Comparison of ENCODE assay signal across 17 cellular contexts in the genomic region with DNA sequence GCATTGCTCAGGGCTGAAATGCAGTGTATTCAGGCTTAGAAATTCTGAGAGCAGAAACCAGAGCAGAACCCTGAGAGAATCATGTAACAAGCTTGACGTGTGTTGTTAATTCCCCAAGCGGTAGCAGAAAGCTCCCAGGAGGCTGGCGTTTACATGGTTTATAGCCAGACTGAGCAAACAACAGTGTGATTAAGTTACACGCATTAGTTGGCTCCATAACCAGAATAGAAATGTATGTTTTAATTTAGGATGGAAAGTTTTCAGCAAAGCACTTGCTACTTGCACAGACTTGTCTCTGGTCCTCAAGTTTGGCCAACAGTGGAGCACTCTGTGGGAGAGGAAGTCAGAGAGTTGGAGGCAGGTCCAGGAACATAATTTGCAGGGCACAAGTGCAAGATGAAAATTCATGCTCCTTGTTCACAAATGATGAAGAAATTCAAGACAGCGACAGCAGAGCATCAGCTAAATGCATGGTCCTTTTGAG.
A peak's percentile ranks its signal among the peaks of the same experiment; 100 is the strongest.
DNase-seq lines count a peak whose midpoint lies in the region; FAIRE-seq and TF ChIP-seq lines count a peak whose summit lies in the region.
"Had no signal": no experiment of that assay in that cellular context is flagged by ENCODE, and none has a peak within 500 bp of the region (broad histone marks: within the 10 kb centered on the region; RNA-seq: fewer than 3 reads in every experiment).

No MANE protein-coding gene starts in this region.

- H3K27me3 ChIP-seq in breast epithelium (no peaks in the 10 kb centered on the region), bronchial epithelial cell (ENCODE audit: control insufficient read depth, insufficient read depth, low read length) (no peaks in the 10 kb centered on the region), stomach smooth muscle (ENCODE audit: control insufficient read depth in 1 of 2, insufficient read depth in 2 of 2, low read length in 2 of 2) (no peaks in the 10 kb centered on the region), smooth muscle cell (ENCODE audit: low read depth) (no peaks in the 10 kb centered on the region)
- H3K27me3 ChIP-seq: SJCRH30, tibial nerve had no signal

- intact Hi-C loops in MCF 10A (cut with micrococcal nuclease) (no loop called here), breast epithelium (cut with DNase I; ENCODE audit: low total_unique reads) (no loop called here)

- no peaks in the 10 kb centered on the region for H3K79me2 ChIP-seq in smooth muscle cell (ENCODE audit: low read depth)

- no peak overlapping the region for H3K4me3 Mint-ChIP-seq in MCF 10A (ENCODE audit: unreplicated experiment)

- no peaks in the 10 kb centered on the region for H4K20me1 ChIP-seq in smooth muscle cell (ENCODE audit: low read depth)

- H3K4me1 ChIP-seq in breast epithelium (no peaks in the 10 kb centered on the region), stomach smooth muscle (ENCODE audit: control insufficient read depth, insufficient read depth, low read length) (peaks cover 70% of the 10 kb centered on the region), smooth muscle cell (ENCODE audit: low read depth) (no peaks in the 10 kb centered on the region)
- H3K4me1 ChIP-seq: SJCRH30, tibial nerve had no signal

- POLR2A ChIA-PET in MCF 10A (lab: Yijun Ruan, JAX): interaction anchor here (0.6 to 0.7 kb wide), 2 partner anchors 344 to 1142 kb away, joined by 3 read pairs; no protein-coding TSS in a partner anchor

- peak; percentile 62 for FAIRE-seq in bronchial epithelial cell (lab: Jason Lieb, UNC)
- no peak for FAIRE-seq in urothelium cell line (lab: Jason Lieb, UNC)
- FAIRE-seq: K562 had no signal

- H3K27ac Mint-ChIP-seq in MCF 10A (ENCODE audit: low read depth, unreplicated experiment): peak overlapping the region; percentile 51

- no peaks in the 10 kb centered on the region for H3K9me3 ChIP-seq in breast epithelium
- H3K9me3 ChIP-seq in stomach smooth muscle (ENCODE audit: control insufficient read depth in 2 of 2, low read length in 2 of 2): no peaks in the 10 kb centered on the region
- no peaks in the 10 kb centered on the region for H3K9me3 ChIP-seq in smooth muscle cell (replicated peaks; ENCODE audit: low read depth)
- H3K9me3 ChIP-seq: SJCRH30, tibial nerve had no signal

- H3K27ac ChIP-seq in breast epithelium (no peak overlapping the region), stomach smooth muscle (ENCODE audit: low read length) (peak overlapping the region; percentile 76), smooth muscle cell (ENCODE audit: low read depth) (no peak overlapping the region)
- H3K27ac ChIP-seq: SJCRH30 had no signal

- 46% methylated on average over 5 of the region's 5 CpGs for WGBS in smooth muscle cell (ENCODE audit: low lambda C conversion rate)

- TF ChIP-seq CTCF in MCF 10A (IDR thresholded peaks at IDR 0.05; ENCODE audit: unreplicated experiment): no peak
- TF ChIP-seq CTCF in breast epithelium (IDR thresholded peaks at IDR 0.05): no peak
- no peak for TF ChIP-seq CTCF in bronchial epithelial cell (IDR thresholded peaks at IDR 0.05; ENCODE audit: insufficient read depth, low read length, severe bottlenecking)
- no peak for TF ChIP-seq CTCF in smooth muscle cell (IDR thresholded peaks at IDR 0.05; ENCODE audit: borderline replicate concordance, insufficient read depth, poor library complexity, severe bottlenecking)

- peak; percentile 65 for DNase-seq in MCF 10A (ENCODE audit: unreplicated experiment)
- DNase-seq in breast epithelium (ENCODE audit: low spot score in 2 of 2): no peak
- peak; percentile 76 for DNase-seq in NCI-H2171 (lab: John Stamatoyannopoulos, UW)
- peak; percentile 90 for DNase-seq in bronchial epithelial cell (ENCODE audit: low read depth)
- DNase-seq in stimulated activated CD4-positive, alpha-beta T cell treated with anti-CD3 and anti-CD28 coated beads, Interleukin-1b, Interleukin-23, amount 100 ng/mL, for 48 hours: no peak
- DNase-seq in smooth muscle cell (lab: John Stamatoyannopoulos, UW; ENCODE audit: unreplicated experiment): no peak
- no peak for DNase-seq in urothelium cell line (ENCODE audit: low spot score)
- DNase-seq: activated CD8-positive, alpha-beta memory T cell treated with anti-CD3 and anti-CD28 coated beads for 24 hours; activated naive CD4-positive, alpha-beta T cell; central memory CD4-positive, alpha-beta T cell; hippocampal formation; NK-92 treated with Interleukin-12 subunit alpha and Interleukin-12 subunit beta, amount 100 ng/mL, for 24 hours; SJCRH30; stimulated activated CD4-positive, alpha-beta T cell treated with anti-CD3 and anti-CD28 coated beads, Interleukin-15, amount 100 ng/mL, for 24 hours had no signal

- H3K36me3 ChIP-seq in breast epithelium: no peaks in the 10 kb centered on the region
- no peaks in the 10 kb centered on the region for H3K36me3 ChIP-seq in bronchial epithelial cell (ENCODE audit: control insufficient read depth, insufficient read depth, low read length)
- no peaks in the 10 kb centered on the region for H3K36me3 ChIP-seq in stomach smooth muscle (ENCODE audit: control insufficient read depth in 2 of 2, insufficient read depth in 2 of 2, low read length in 2 of 2)
- H3K36me3 ChIP-seq in smooth muscle cell (ENCODE audit: low read depth): no peaks in the 10 kb centered on the region
- H3K36me3 ChIP-seq: SJCRH30, tibial nerve had no signal

- no peak overlapping the region for H3K4me2 ChIP-seq in smooth muscle cell

- CTCF ChIA-PET in MCF 10A (lab: Yijun Ruan, JAX): interaction anchor here (0.9 to 1.0 kb wide), 2 partner anchors 10 to 12 kb away, joined by 3 to 4 read pairs; no protein-coding TSS in a partner anchor

- TF ChIP-seq POLR2A in breast epithelium (IDR thresholded peaks at IDR 0.05): no peak

- H3K4me3 ChIP-seq in breast epithelium: no peak overlapping the region
- no peak overlapping the region for H3K4me3 ChIP-seq in bronchial epithelial cell (ENCODE audit: low read depth, low read length)
- no peak overlapping the region for H3K4me3 ChIP-seq in stomach smooth muscle (ENCODE audit: low read length in 2 of 2)
- H3K4me3 ChIP-seq in smooth muscle cell: no peak overlapping the region
- H3K4me3 ChIP-seq: K562, SJCRH30, tibial nerve had no signal

- no TSS peak for BruUV-seq in MCF 10A (replicated peaks; lab: Mats Ljungman, UMichigan)

- H2AFZ ChIP-seq in smooth muscle cell (ENCODE audit: low read depth): no peak overlapping the region

- H3K4me1 Mint-ChIP-seq in MCF 10A (ENCODE audit: insufficient read depth, unreplicated experiment): peaks cover 35% of the 10 kb centered on the region

- H3K27me3 Mint-ChIP-seq in MCF 10A (ENCODE audit: insufficient read depth, unreplicated experiment): no peaks in the 10 kb centered on the region

- peaks cover 7% of the 10 kb centered on the region for H3F3A ChIP-seq in smooth muscle cell (ENCODE audit: low read depth)

- no peaks in the 10 kb centered on the region for H3K36me3 Mint-ChIP-seq in MCF 10A (ENCODE audit: insufficient read depth, unreplicated experiment)

- no peak overlapping the region for H3K9ac ChIP-seq in stomach smooth muscle (ENCODE audit: low read length in 2 of 2)
- no peak overlapping the region for H3K9ac ChIP-seq in smooth muscle cell (ENCODE audit: low read depth)

- no peaks in the 10 kb centered on the region for H3K9me3 Mint-ChIP-seq in MCF 10A (ENCODE audit: unreplicated experiment)

Comparison
In these comparisons a context has a peak if more than half of its experiments do, and no peak if none do; other contexts are left out.
1. DNase-seq: peak in MCF 10A (single experiment), NCI-H2171 (single experiment) and bronchial epithelial cell (single experiment); none in breast epithelium (0 of 2), stimulated activated CD4-positive, alpha-beta T cell treated with anti-CD3 and anti-CD28 coated beads, Interleukin-1b, Interleukin-23, amount 100 ng/mL, for 48 hours (single experiment), smooth muscle cell (single experiment) and urothelium cell line (single experiment).